In the genomic region with DNA sequence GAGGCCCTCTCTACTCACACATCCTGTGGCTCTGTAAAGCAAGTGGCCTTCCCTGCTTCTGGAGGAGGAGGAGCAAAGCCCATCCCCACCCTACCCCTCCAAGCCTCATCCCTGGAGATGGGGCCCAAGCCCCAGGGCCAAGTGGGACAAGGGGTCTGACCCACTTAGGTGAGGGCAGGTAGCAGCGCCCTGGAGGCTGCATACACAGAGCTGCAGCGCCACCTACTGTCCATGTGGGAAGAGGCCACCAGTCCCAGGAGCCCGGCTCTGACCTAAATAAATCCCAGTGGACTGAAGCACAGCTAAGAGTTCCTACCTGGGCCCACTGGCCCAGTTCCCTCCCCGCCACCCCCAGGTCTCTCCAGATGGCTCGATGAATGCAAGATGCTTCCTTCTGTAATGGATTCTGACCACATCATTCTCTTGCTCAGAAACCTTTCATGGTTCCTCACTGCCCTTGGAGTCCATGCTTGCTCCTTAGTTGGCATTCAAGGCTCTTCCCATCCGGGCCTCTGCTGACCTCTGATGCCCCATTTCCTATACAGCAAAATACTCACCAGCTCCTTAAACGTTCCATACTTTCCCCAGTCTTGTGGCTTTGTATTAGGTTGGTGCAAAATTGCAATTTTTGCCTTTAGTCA, we compare ENCODE assay signal across 8 cellular contexts.
DNase-seq lines count a peak whose midpoint lies in the region; ATAC-seq and TF ChIP-seq lines count a peak whose summit lies in the region.

No MANE protein-coding gene starts in this region.

- WGBS in transverse colon (ENCODE audit: low coverage in 1 of 2), 2 donors: 6% methylated on average over 7 of the region's 7 CpGs; no CpG with 5 or more reads in 1 of the 2 donors

- H3K4me2 ChIP-seq in parathyroid adenoma (ENCODE audit: low read length): no peak overlapping the region

- ATAC-seq in GM19324 (IDR thresholded peaks at IDR 0.05; ENCODE audit: low FRiP score, unreplicated experiment): peak; percentile 63

- no peak for TF ChIP-seq EP300 in transverse colon (IDR thresholded peaks at IDR 0.05; ENCODE audit: low read depth)

- intact Hi-C loops in transverse colon (cut with DNase I; ENCODE audit: low total_unique reads): loop anchor here (2.0 kb wide), 1 partner anchor 110 kb away; no protein-coding TSS in a partner anchor

- TF ChIP-seq CTCF in AG09309 (IDR thresholded peaks at IDR 0.05; ENCODE audit: control insufficient read depth, insufficient read depth, low read depth, low read length, missing control alignments) (peak; percentile 93), parathyroid adenoma (IDR thresholded peaks at IDR 0.05) (peak; percentile 76), transverse colon (IDR thresholded peaks at IDR 0.05) (peak; percentile 87 to 97 (median 93))

- DNase-seq in AG09309 (ENCODE audit: low read depth): peak; percentile 5
- peak; percentile 48 for DNase-seq in MV-4-11 (lab: John Stamatoyannopoulos, UW)
- peak; percentile 38 to 54 for DNase-seq in SJSA1 (ENCODE audit: low read depth in 1 of 2, low spot score in 2 of 2)
- DNase-seq in activated gamma-delta T cell treated with anti-CD3 and anti-CD28 coated beads, Interleukin-2, amount 50 U/mL, for 16 hours (ENCODE audit: low read depth): peak; percentile 78
- peak; percentile 66 for DNase-seq in globus pallidus (ENCODE audit: low spot score)
- peak; percentile 87 for DNase-seq in transverse colon

- H3K9ac ChIP-seq in parathyroid adenoma: no peak overlapping the region

- H3K9me3 ChIP-seq in SJSA1 (replicated peaks) (no peaks in the 10 kb centered on the region), parathyroid adenoma (ENCODE audit: control insufficient read depth, low read length) (no peaks in the 10 kb centered on the region), transverse colon (no peaks in the 10 kb centered on the region)

- H3K4me1 ChIP-seq in SJSA1 (replicated peaks) (no peaks in the 10 kb centered on the region), parathyroid adenoma (no peaks in the 10 kb centered on the region), transverse colon (peaks cover 0 to 9% (median 6%) of the 10 kb centered on the region in 4 donors)

- H3K79me2 ChIP-seq in parathyroid adenoma: no peaks in the 10 kb centered on the region

- H3K27ac ChIP-seq in SJSA1: no peak overlapping the region
- no peak overlapping the region for H3K27ac ChIP-seq in parathyroid adenoma
- H3K27ac ChIP-seq in transverse colon: no peak overlapping the region

- TF ChIP-seq POLR2A in transverse colon (IDR thresholded peaks at IDR 0.05): no peak

- H3K4me3 ChIP-seq in AG09309 (ENCODE audit: control insufficient read depth, low read depth, low read length): no peak overlapping the region
- no peak overlapping the region for H3K4me3 ChIP-seq in SJSA1
- no peak overlapping the region for H3K4me3 ChIP-seq in parathyroid adenoma (ENCODE audit: low read depth, low read length)
- H3K4me3 ChIP-seq in transverse colon: no peak overlapping the region

- in situ Hi-C loops in transverse colon (cut with MboI; ENCODE audit: low pct_ligation_motif_present in 1 of 4, low pct_unique_long_range_greater_than_20kb in 1 of 4, low sequenced_read_pairs in 3 of 4): loop anchor here (5.0 to 25.0 kb wide), 5 partner anchors 104 to 432 kb away; partner anchors contain the start of gene WNT11 (in 1 of the 4)

- H3K27me3 ChIP-seq in SJSA1 (replicated peaks) (no peaks in the 10 kb centered on the region), parathyroid adenoma (ENCODE audit: control insufficient read depth, insufficient read depth, low read length) (no peaks in the 10 kb centered on the region), transverse colon (peaks cover 27% of the 10 kb centered on the region)

- H2AFZ ChIP-seq in parathyroid adenoma: no peak overlapping the region

- H3K36me3 ChIP-seq in SJSA1: no peaks in the 10 kb centered on the region
- H3K36me3 ChIP-seq in parathyroid adenoma (ENCODE audit: control insufficient read depth, insufficient read depth, low read length): no peaks in the 10 kb centered on the region
- H3K36me3 ChIP-seq in transverse colon: no peaks in the 10 kb centered on the region

Comparison
In these comparisons a context has a peak if more than half of its experiments do, and no peak if none do; other contexts are left out.
1. DNase-seq: peak in every context shown above with its lines; median percentile 87 in transverse colon; 78 in activated gamma-delta T cell treated with anti-CD3 and anti-CD28 coated beads, Interleukin-2, amount 50 U/mL, for 16 hours; 66 in globus pallidus; 48 in MV-4-11; 46 in SJSA1; 5 in AG09309.